Comparison of ENCODE assay signal across 13 cellular contexts in genomic region chr13:110887242-110887954, GRCh38. TPM values are rescaled to one million over a fixed set of nuclear protein-coding genes. Genes with fewer than 3 reads are reported as not detected.
DNase-seq lines count a peak whose midpoint lies in the region; ATAC-seq, FAIRE-seq and TF ChIP-seq lines count a peak whose summit lies in the region.
"Had no signal": no experiment of that assay in that cellular context is flagged by ENCODE, and none has a peak within 500 bp of the region (broad histone marks: within the 10 kb centered on the region; RNA-seq: fewer than 3 reads in every experiment).

No MANE protein-coding gene starts in this region.

- H3K9me3 Mint-ChIP-seq in HFFc6 (no peaks in the 10 kb centered on the region), nephron (no peaks in the 10 kb centered on the region), T-cell (no peaks in the 10 kb centered on the region)
- H3K9me3 Mint-ChIP-seq: activated naive CD8-positive, alpha-beta T cell treated with anti-CD3 and anti-CD28 coated beads for 36 hours had no signal

- no peak overlapping the region for H3K4me2 ChIP-seq in A549
- H3K4me2 ChIP-seq: BLaER1 had no signal

- intact Hi-C loops in ascending aorta (cut with DNase I): no loop called here

- POLR2A ChIA-PET in A549 (lab: Yijun Ruan, JAX): interaction anchor here (0.6 kb wide), 1 partner anchor 11 kb away, joined by 8 read pairs; no protein-coding TSS in a partner anchor
- POLR2A ChIA-PET in T-cell (lab: Charles Lee): no interaction called here

- TF ChIP-seq EP300 in A549 (IDR thresholded peaks at IDR 0.05): no peak

- DNase-seq in A549 (ENCODE audit: low read depth in 1 of 2, low spot score in 1 of 2) (no peak), HFFc6 (no peak), epithelial cell of esophagus (ENCODE audit: low read depth) (peak; percentile 27), NCI-H187 (lab: John Stamatoyannopoulos, UW) (no peak), T-cell (no peak), ascending aorta (ENCODE audit: low spot score in 2 of 2) (no peak), NCI-H1436 (lab: John Stamatoyannopoulos, UW) (no peak)
- DNase-seq: activated naive CD8-positive, alpha-beta T cell treated with anti-CD3 and anti-CD28 coated beads for 36 hours; cortex of kidney; KG1; NCI-H2081 had no signal

- H3K27me3 Mint-ChIP-seq in HFFc6 (ENCODE audit: insufficient read depth): peaks cover 5% of the 10 kb centered on the region
- H3K27me3 Mint-ChIP-seq in nephron (ENCODE audit: low read depth): no peaks in the 10 kb centered on the region
- no peaks in the 10 kb centered on the region for H3K27me3 Mint-ChIP-seq in T-cell
- H3K27me3 Mint-ChIP-seq: activated naive CD8-positive, alpha-beta T cell treated with anti-CD3 and anti-CD28 coated beads for 36 hours had no signal

- H3K4me3 Mint-ChIP-seq in HFFc6 (no peak overlapping the region), nephron (no peak overlapping the region), T-cell (no peak overlapping the region)
- H3K4me3 Mint-ChIP-seq: activated naive CD8-positive, alpha-beta T cell treated with anti-CD3 and anti-CD28 coated beads for 36 hours had no signal

- H3K4me1 Mint-ChIP-seq in HFFc6 (ENCODE audit: low read depth) (peaks cover 35% of the 10 kb centered on the region), nephron (peaks cover 44% of the 10 kb centered on the region), T-cell (peaks cover 0 to 3% (median 0%) of the 10 kb centered on the region in 3 donors)

- H3K36me3 Mint-ChIP-seq in HFFc6 (ENCODE audit: low read depth): peaks cover 1% of the 10 kb centered on the region
- H3K36me3 Mint-ChIP-seq in nephron (ENCODE audit: low read depth): peaks cover 10% of the 10 kb centered on the region
- H3K36me3 Mint-ChIP-seq in T-cell: peaks cover 1% of the 10 kb centered on the region
- H3K36me3 Mint-ChIP-seq: activated naive CD8-positive, alpha-beta T cell treated with anti-CD3 and anti-CD28 coated beads for 36 hours had no signal

- 72% methylated on average over 2 of the region's 3 CpGs for WGBS in A549 (ENCODE audit: missing lambda C conversion rate)

- peaks cover 4 to 6% of the 10 kb centered on the region in 2 donors for H3K36me3 ChIP-seq in ascending aorta

- CTCF ChIA-PET in A549 (lab: Yijun Ruan, JAX) (no interaction called here), T-cell (lab: Charles Lee) (no interaction called here)

- TF ChIP-seq CTCF in A549 (IDR thresholded peaks at IDR 0.05) (no peak), HFFc6 (IDR thresholded peaks at IDR 0.05) (no peak), epithelial cell of esophagus (IDR thresholded peaks at IDR 0.05; ENCODE audit: insufficient read depth, low read depth, low read length, missing control alignments) (no peak), nephron (IDR thresholded peaks at IDR 0.05; ENCODE audit: unreplicated experiment in 3 of 3) (no peak), ascending aorta (IDR thresholded peaks at IDR 0.05) (no peak)

- H3K27me3 ChIP-seq in ascending aorta: no peaks in the 10 kb centered on the region
- H3K27me3 ChIP-seq: BLaER1 had no signal

- FAIRE-seq in A549 (lab: Jason Lieb, UNC): no peak

- H3K4me1 ChIP-seq in A549: no peaks in the 10 kb centered on the region
- no peaks in the 10 kb centered on the region for H3K4me1 ChIP-seq in ascending aorta
- H3K4me1 ChIP-seq: BLaER1 had no signal

- no peak for TF ChIP-seq RAD21 in A549 (conservative IDR thresholded peaks at IDR 0.05 in 1 of 2, IDR thresholded peaks at IDR 0.05 in 1 of 2)

- H3K27ac Mint-ChIP-seq in HFFc6: 0 out of 2 replicates have a peak overlapping the region, but pooled peaks have one; percentile 4
- peak overlapping the region; percentile 71 to 92 (median 73) for H3K27ac Mint-ChIP-seq in nephron
- H3K27ac Mint-ChIP-seq in T-cell: no peak overlapping the region
- H3K27ac Mint-ChIP-seq: activated naive CD8-positive, alpha-beta T cell treated with anti-CD3 and anti-CD28 coated beads for 36 hours had no signal

- no peak overlapping the region for H3K4me3 ChIP-seq in A549
- H3K4me3 ChIP-seq in epithelial cell of esophagus (ENCODE audit: low read length): no peak overlapping the region
- no peak overlapping the region for H3K4me3 ChIP-seq in ascending aorta
- H3K4me3 ChIP-seq: BLaER1 had no signal

- H3K9me3 ChIP-seq in A549 (no peaks in the 10 kb centered on the region), ascending aorta (no peaks in the 10 kb centered on the region)
- H3K9me3 ChIP-seq: BLaER1 had no signal

- TF ChIP-seq POLR2A in A549 (IDR thresholded peaks at IDR 0.05; ENCODE audit: low read length): no peak

- H3K27ac ChIP-seq in A549 (no peak overlapping the region), ascending aorta (no peak overlapping the region)
- H3K27ac ChIP-seq: BLaER1 had no signal

- peak; percentile 37 to 47; a peak in 3 of 6 replicates for ATAC-seq in A549
- no peak for ATAC-seq in T-cell (replicated peaks in 1 of 4)

TF ChIP-seq in A549, 52 proteins besides CTCF, POLR2A, EP300 and RAD21:
- no peak for TF ChIP-seq SMC3 (IDR thresholded peaks at IDR 0.05)
- TF ChIP-seq ZNF302 (CRISPR knock-in tag; IDR thresholded peaks at IDR 0.05): no peak
- no peak for TF ChIP-seq FOXS1 (CRISPR knock-in tag; IDR thresholded peaks at IDR 0.05)
- no peak for TF ChIP-seq ATOH8 (CRISPR knock-in tag; IDR thresholded peaks at IDR 0.05; ENCODE audit: low read depth)
- TF ChIP-seq HDAC2 (IDR thresholded peaks at IDR 0.05): no peak
- no peak for TF ChIP-seq CBX2 (IDR thresholded peaks at IDR 0.05; ENCODE audit: borderline replicate concordance, low read depth)
- TF ChIP-seq CBX8 (IDR thresholded peaks at IDR 0.05): no peak

RNA-seq across cellular contexts. Expression of gene ANKRD10, which starts 27.5 kb away (rescaled TPM):
- polyA plus RNA-seq in A549 (2011; rRNA removed) (60.2 and 66.0 TPM in 2 replicates), A549 (2017; fragmentation: RNase III; extraction: RNeasy Plus Mini Kit Qiagen cat#74134 plus additional on column Dnase treatment) (27.8 to 35.9 TPM (median 32.1 TPM) in 3 replicates)
- polyA plus RNA-seq in A549 (2012; cell fraction: cytosol; rRNA removed): 23.3 and 26.1 TPM in 2 replicates
- 72.9 and 89.4 TPM in 2 replicates for polyA plus RNA-seq in A549 (2012; cell fraction: nucleus; rRNA removed)
- polyA minus RNA-seq in A549 (2011; rRNA and poly(A)+ RNA removed): 56.5 and 92.3 TPM in 2 replicates
- total RNA-seq in HFFc6 (2021; fragmentation: NEBNext Ultra II Directional; extraction: Animal tissue kit (Norgen Biotek cat#: 25700)): 10 to 100 TPM; 27.1 to 37.2 (median 33.5) TPM
- total RNA-seq in T-cell (100 to 1,000 TPM in 3 of 5 donors, 10 to 100 TPM in 2; 93.7 to 133 (median 104) TPM), ascending aorta (100 TPM)

Comparison
In these comparisons a context has a peak if more than half of its experiments do, and no peak if none do; other contexts are left out.
1. ATAC-seq: peak in A549 (2 of 2); none in T-cell (0 of 4).
2. H3K27ac Mint-ChIP-seq: peak in HFFc6 (single experiment) and nephron (3 of 3); none in T-cell (0 of 2).